Comparison of ENCODE assay signal across 5 cellular contexts in the genomic region with DNA sequence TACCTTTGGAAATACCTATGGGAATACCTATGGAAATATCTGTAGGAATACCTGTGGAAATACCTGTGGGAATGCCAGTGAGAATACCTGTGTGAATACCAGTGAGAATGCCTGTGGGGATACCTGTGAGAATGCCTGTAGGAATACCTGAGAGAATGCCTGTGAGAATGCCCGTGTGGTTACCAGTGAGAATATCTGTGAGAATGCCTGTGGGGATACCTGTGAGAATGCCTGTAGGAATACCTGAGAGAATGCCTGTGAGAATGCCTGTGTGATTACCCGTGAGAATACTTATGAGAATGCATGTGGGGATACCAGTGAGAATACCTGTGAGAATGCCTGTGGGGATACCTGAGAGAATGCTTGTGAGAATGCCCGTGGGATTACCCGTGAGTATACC. TPM values are rescaled to one million over a fixed set of nuclear protein-coding genes. Genes with fewer than 3 reads are reported as not detected.
"Had no signal": no experiment of that assay in that cellular context is flagged by ENCODE, and none has a peak within 500 bp of the region (broad histone marks: within the 10 kb centered on the region; RNA-seq: fewer than 3 reads in every experiment).

No MANE protein-coding gene starts in this region.

RNA-seq across cellular contexts. Expression of a gene that starts 15.9 kb away (rescaled TPM):
- total RNA-seq: M059J, PC-3, Right ventricle myocardium superior, SJSA1 had no signal
- polyA plus RNA-seq: SK-N-SH had no signal
